Comparison of ENCODE assay signal across 11 cellular contexts in genomic region chr3:31483776-31484175, GRCh38.
"Had no signal": no experiment of that assay in that cellular context is flagged by ENCODE, and none has a peak within 500 bp of the region (broad histone marks: within the 10 kb centered on the region; RNA-seq: fewer than 3 reads in every experiment).

No MANE protein-coding gene starts in this region.

- H3K27ac Mint-ChIP-seq: GM23338, H9, HFFc6 had no signal

- DNase-seq: GM23248, GOT3, H7, H9, HCEC 1CT, HFFc6 had no signal

- H3K4me3 Mint-ChIP-seq: GM23338, H9, HFFc6 had no signal

- H2AFZ ChIP-seq: GM23248, GM23338 had no signal

- H3K4me2 ChIP-seq: GM23338 had no signal

- H3K9ac ChIP-seq: GM23248 had no signal

- H3K27ac ChIP-seq: GM23248 had no signal

- H3K4me1 ChIP-seq: HAP-1 had no signal

- H3K4me3 ChIP-seq: GM23248, GM23338, HAP-1 had no signal

- H3K9me3 ChIP-seq: HAP-1 had no signal

- H3K9me3 Mint-ChIP-seq: GM23338, HFFc6 had no signal

- H3K36me3 ChIP-seq: HAP-1 had no signal

- ATAC-seq: GM23338, HCT116 had no signal

- FAIRE-seq: H1, H54 had no signal
